ENCODE assay signal across 26 cellular contexts in genomic region chr6:37357860-37358259, GRCh38.
"Had no signal": no experiment of that assay in that cellular context is flagged by ENCODE, and none has a peak within 500 bp of the region (broad histone marks: within the 10 kb centered on the region; RNA-seq: fewer than 3 reads in every experiment).

No MANE protein-coding gene starts in this region.

- H3K4me1 ChIP-seq: lower lobe of right lung had no signal

- H3K4me3 Mint-ChIP-seq: natural killer cell treated with Interleukin-12 subunit alpha and Interleukin-12 subunit beta and Interleukin-15 and Interleukin-18, amount 100 ng/mL, for 72 hours; neural progenitor cell; stimulated activated naive CD8-positive, alpha-beta T cell treated with anti-CD3 and anti-CD28 coated beads, Interleukin-15, amount 100 ng/mL, for 72 hours had no signal

- H3K9me3 Mint-ChIP-seq: naive B cell; natural killer cell treated with Interleukin-12 subunit alpha and Interleukin-12 subunit beta and Interleukin-15 and Interleukin-18, amount 100 ng/mL, for 72 hours; neural progenitor cell; stimulated activated naive CD8-positive, alpha-beta T cell treated with anti-CD3 and anti-CD28 coated beads, Interleukin-15, amount 100 ng/mL, for 72 hours had no signal

- H3K27me3 Mint-ChIP-seq: naive B cell; natural killer cell treated with Interleukin-12 subunit alpha and Interleukin-12 subunit beta and Interleukin-15 and Interleukin-18, amount 100 ng/mL, for 72 hours; stimulated activated naive CD8-positive, alpha-beta T cell treated with anti-CD3 and anti-CD28 coated beads, Interleukin-15, amount 100 ng/mL, for 72 hours had no signal

- H3K4me3 ChIP-seq: dorsolateral prefrontal cortex, gastrocnemius medialis, lower lobe of right lung, mucosa of descending colon, neural progenitor cell, smooth muscle cell, suprapubic skin, transverse colon, vagina had no signal

- H3K36me3 ChIP-seq: neural progenitor cell had no signal

- H2AFZ ChIP-seq: neural progenitor cell, parathyroid adenoma had no signal

- H3K27ac Mint-ChIP-seq: natural killer cell treated with Interleukin-12 subunit alpha and Interleukin-12 subunit beta and Interleukin-15 and Interleukin-18, amount 100 ng/mL, for 72 hours; neural progenitor cell had no signal

- FAIRE-seq: keratinocyte had no signal

- H3K27me3 ChIP-seq: dorsolateral prefrontal cortex, gastrocnemius medialis, suprapubic skin, transverse colon, vagina had no signal

- H3K4me2 ChIP-seq: neural progenitor cell, smooth muscle cell had no signal

- DNase-seq: dorsolateral prefrontal cortex; effector CD4-positive, alpha-beta T cell; foreskin fibroblast; gastrocnemius medialis; head of caudate nucleus; left ventricle myocardium superior; lower lobe of right lung; mucosa of descending colon; naive B cell; stimulated activated CD4-positive, alpha-beta T cell treated with anti-CD3 and anti-CD28 coated beads, Interleukin-12 subunit alpha, Interleukin-12 subunit beta, amount 100 ng/mL, for 4 hours; stimulated activated CD4-positive, alpha-beta T cell treated with anti-CD3 and anti-CD28 coated beads, Interleukin-1b, Interleukin-23, amount 100 ng/mL, for 48 hours; stimulated activated CD4-positive, alpha-beta T cell treated with anti-CD3 and anti-CD28 coated beads, Interleukin-4, amount 100 ng/mL, for 1 hour; stimulated activated CD8-positive, alpha-beta memory T cell treated with anti-CD3 and anti-CD28 coated beads, Interleukin-4, amount 100 ng/mL, for 48 hours; stimulated activated naive CD4-positive, alpha-beta T cell; stimulated activated naive CD8-positive, alpha-beta T cell treated with anti-CD3 and anti-CD28 coated beads, Interleukin-15, amount 100 ng/mL, for 72 hours; transverse colon had no signal

- H3K9ac ChIP-seq: neural progenitor cell, parathyroid adenoma had no signal

- ATAC-seq: esophagus mucosa; gastrocnemius medialis; left ventricle myocardium superior; lower lobe of right lung; mucosa of descending colon; natural killer cell treated with Interleukin-12 subunit alpha and Interleukin-12 subunit beta and Interleukin-15 and Interleukin-18, amount 100 ng/mL, for 72 hours; sciatic nerve; stimulated activated naive CD8-positive, alpha-beta T cell treated with anti-CD3 and anti-CD28 coated beads, Interleukin-15, amount 100 ng/mL, for 72 hours had no signal

- H3K9me3 ChIP-seq: gastrocnemius medialis, lower lobe of right lung, mucosa of descending colon, suprapubic skin, transverse colon, vagina had no signal

- H3K27ac ChIP-seq: dorsolateral prefrontal cortex, epithelial cell of prostate, gastrocnemius medialis, lower lobe of right lung, neural progenitor cell, parathyroid adenoma, suprapubic skin, transverse colon, vagina had no signal
